1 cellular context compared by ENCODE assay signal in the genomic region with DNA sequence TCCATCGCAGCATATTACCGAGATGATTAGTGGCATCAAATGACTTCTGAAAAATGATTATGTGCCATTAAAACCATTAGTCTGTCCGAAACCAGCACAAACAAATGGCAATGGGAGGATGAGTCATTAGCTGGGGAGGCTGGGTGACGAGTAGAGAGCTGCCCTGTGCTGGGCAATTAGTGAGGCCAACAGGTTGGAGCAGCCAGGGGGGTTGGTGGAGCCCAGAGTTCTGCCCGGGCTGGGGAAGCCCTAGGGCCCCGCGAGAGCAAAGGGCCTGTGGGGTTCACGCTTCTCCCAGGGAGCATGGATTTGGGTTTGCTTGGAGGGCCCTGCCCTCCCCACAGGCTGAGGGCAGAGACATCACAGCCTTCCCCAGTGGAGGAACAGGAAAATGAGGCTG.
TF ChIP-seq lines count a peak whose summit lies in the region.

No MANE protein-coding gene starts in this region.

TF ChIP-seq in HCT116, 20 proteins besides CTCF, POLR2A, EP300 and RAD21 (continued from another document):
- TF ChIP-seq, protein P1, sequence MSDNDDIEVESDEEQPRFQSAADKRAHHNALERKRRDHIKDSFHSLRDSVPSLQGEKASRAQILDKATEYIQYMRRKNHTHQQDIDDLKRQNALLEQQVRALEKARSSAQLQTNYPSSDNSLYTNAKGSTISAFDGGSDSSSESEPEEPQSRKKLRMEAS (IDR thresholded peaks at IDR 0.05) = no peak
- no peak for TF ChIP-seq ZFX (IDR thresholded peaks at IDR 0.05)
- no peak for TF ChIP-seq ZNF274 (IDR thresholded peaks at IDR 0.05; ENCODE audit: low read depth, low read length)
- TF ChIP-seq EGR1 (IDR thresholded peaks at IDR 0.05; ENCODE audit: low read depth) = no peak
- no peak for TF ChIP-seq SP1 (IDR thresholded peaks at IDR 0.05; ENCODE audit: low read depth)
- no peak for TF ChIP-seq POLR2AphosphoS5 (IDR thresholded peaks at IDR 0.05; ENCODE audit: low read depth, low read length)
TF ChIP-seq in HCT116: peak in this region for 0.
